In the genomic region with DNA sequence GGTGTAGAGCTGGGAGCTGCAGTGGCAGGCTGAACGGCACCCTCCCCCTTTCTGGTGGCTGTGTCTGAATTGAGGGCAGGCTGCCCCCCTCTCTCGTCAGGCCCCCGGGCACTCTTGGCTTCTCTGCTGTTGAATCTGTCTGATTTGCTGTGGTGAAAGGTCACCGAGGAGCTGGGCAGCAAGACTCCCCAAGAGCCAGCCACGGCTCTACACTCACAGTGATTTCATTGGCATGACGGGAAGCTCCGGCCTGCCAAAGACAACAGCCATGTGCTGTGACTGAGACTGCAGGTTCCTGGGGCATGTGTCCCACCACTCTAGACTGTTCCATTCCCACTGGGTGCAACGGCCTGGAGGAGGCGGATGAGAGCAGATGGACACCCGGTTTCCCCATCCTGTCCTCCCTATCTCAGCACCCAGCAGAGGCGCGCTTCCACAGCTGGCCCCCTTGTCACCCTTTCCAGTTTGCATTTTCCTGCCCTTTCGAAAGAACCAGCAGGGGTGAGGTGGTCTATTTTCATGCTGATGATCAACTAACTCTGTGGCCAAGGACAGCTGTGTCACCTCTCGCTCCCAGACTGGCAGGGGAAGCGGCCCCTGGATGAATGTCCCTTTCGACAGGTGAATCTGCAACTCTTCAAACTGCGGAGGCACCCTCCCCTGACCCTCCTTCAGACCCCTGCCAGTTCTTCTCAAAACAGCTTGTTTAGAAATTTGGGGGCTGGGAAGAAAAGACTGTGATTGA, we compare ENCODE assay signal across 1 cellular context.
TF ChIP-seq lines count a peak whose summit lies in the region.

No MANE protein-coding gene starts in this region.

TF ChIP-seq in GM23338, 12 proteins besides CTCF, POLR2A, EP300 and RAD21 (continued from another document):
- no peak for TF ChIP-seq ZNF462 (CRISPR knock-in tag; IDR thresholded peaks at IDR 0.05)
- TF ChIP-seq JUNB (IDR thresholded peaks at IDR 0.05; ENCODE audit: unreplicated experiment) = no peak
- TF ChIP-seq ETS1 (IDR thresholded peaks at IDR 0.05) = no peak
- TF ChIP-seq EZH2phosphoT487 (IDR thresholded peaks at IDR 0.05; ENCODE audit: unreplicated experiment) = no peak
- no peak for TF ChIP-seq POLR2AphosphoS5 (IDR thresholded peaks at IDR 0.05; ENCODE audit: low read depth)
- no peak for TF ChIP-seq NANOG (IDR thresholded peaks at IDR 0.05; ENCODE audit: borderline replicate concordance)
- TF ChIP-seq, protein P1, sequence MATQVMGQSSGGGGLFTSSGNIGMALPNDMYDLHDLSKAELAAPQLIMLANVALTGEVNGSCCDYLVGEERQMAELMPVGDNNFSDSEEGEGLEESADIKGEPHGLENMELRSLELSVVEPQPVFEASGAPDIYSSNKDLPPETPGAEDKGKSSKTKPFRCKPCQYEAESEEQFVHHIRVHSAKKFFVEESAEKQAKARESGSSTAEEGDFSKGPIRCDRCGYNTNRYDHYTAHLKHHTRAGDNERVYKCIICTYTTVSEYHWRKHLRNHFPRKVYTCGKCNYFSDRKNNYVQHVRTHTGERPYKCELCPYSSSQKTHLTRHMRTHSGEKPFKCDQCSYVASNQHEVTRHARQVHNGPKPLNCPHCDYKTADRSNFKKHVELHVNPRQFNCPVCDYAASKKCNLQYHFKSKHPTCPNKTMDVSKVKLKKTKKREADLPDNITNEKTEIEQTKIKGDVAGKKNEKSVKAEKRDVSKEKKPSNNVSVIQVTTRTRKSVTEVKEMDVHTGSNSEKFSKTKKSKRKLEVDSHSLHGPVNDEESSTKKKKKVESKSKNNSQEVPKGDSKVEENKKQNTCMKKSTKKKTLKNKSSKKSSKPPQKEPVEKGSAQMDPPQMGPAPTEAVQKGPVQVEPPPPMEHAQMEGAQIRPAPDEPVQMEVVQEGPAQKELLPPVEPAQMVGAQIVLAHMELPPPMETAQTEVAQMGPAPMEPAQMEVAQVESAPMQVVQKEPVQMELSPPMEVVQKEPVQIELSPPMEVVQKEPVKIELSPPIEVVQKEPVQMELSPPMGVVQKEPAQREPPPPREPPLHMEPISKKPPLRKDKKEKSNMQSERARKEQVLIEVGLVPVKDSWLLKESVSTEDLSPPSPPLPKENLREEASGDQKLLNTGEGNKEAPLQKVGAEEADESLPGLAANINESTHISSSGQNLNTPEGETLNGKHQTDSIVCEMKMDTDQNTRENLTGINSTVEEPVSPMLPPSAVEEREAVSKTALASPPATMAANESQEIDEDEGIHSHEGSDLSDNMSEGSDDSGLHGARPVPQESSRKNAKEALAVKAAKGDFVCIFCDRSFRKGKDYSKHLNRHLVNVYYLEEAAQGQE (IDR thresholded peaks at IDR 0.05; ENCODE audit: unreplicated experiment) = no peak
